37 cellular contexts compared by ENCODE assay signal in genomic region chr6:77037439-77037838, GRCh38.
"Had no signal": no experiment of that assay in that cellular context is flagged by ENCODE, and none has a peak within 500 bp of the region (broad histone marks: within the 10 kb centered on the region; RNA-seq: fewer than 3 reads in every experiment).

No MANE protein-coding gene starts in this region.

- H3K9ac ChIP-seq: KMS-11 had no signal

- H3K4me3 ChIP-seq: Peyer's patch had no signal

- H3K36me3 Mint-ChIP-seq: activated CD4-positive, alpha-beta memory T cell treated with anti-CD3 and anti-CD28 coated beads for 36 hours had no signal

- H3K9me3 ChIP-seq: Peyer's patch had no signal

- H3K27ac Mint-ChIP-seq: activated B cell treated with CpG ODN at 0.5 μM for 24 hours; activated CD4-positive, alpha-beta memory T cell treated with anti-CD3 and anti-CD28 coated beads for 36 hours; activated naive CD4-positive, alpha-beta T cell treated with anti-CD3 and anti-CD28 coated beads for 36 hours; activated naive CD4-positive, alpha-beta T cell treated with anti-CD3 and anti-CD28 coated beads, Interleukin-2, amount 50 U/mL, for 72 hours; activated T-helper 1 cell treated with anti-CD3 and anti-CD28 coated beads, Interleukin-12 subunit alpha, Interleukin-12 subunit beta, Interleukin-2, Interleukin-4 antibody, amounts not matched to agents 30 ng/mL and 10 ng/mL and 1 ng/mL, durations not matched to agents 14 hours and 24 hours and 36 hours had no signal

- ATAC-seq: activated naive CD4-positive, alpha-beta T cell treated with anti-CD3 and anti-CD28 coated beads, Interleukin-2, amount 50 U/mL, for 72 hours; activated T-cell treated with anti-CD3 and anti-CD28 coated beads, Interleukin-2, amount 50 U/mL, for 4 hours; PC-3; Right ventricle myocardium inferior; SK-N-SH treated with all-trans-retinoic acid at 6 μM for 48 hours had no signal

- H3K27me3 Mint-ChIP-seq: activated B cell treated with CpG ODN at 0.5 μM for 24 hours; activated CD4-positive, alpha-beta memory T cell treated with anti-CD3 and anti-CD28 coated beads for 36 hours had no signal

- H3K4me3 Mint-ChIP-seq: activated B cell treated with CpG ODN at 0.5 μM for 24 hours; activated CD4-positive, alpha-beta memory T cell treated with anti-CD3 and anti-CD28 coated beads for 36 hours; activated naive CD4-positive, alpha-beta T cell treated with anti-CD3 and anti-CD28 coated beads for 36 hours; activated T-cell treated with anti-CD3 and anti-CD28 coated beads, Interleukin-2, amount 50 U/mL, for 4 hours; activated T-helper 1 cell treated with anti-CD3 and anti-CD28 coated beads, Interleukin-12 subunit alpha, Interleukin-12 subunit beta, Interleukin-2, Interleukin-4 antibody, amounts not matched to agents 30 ng/mL and 10 ng/mL and 1 ng/mL, durations not matched to agents 14 hours and 24 hours and 36 hours had no signal

- H3K4me1 ChIP-seq: Peyer's patch had no signal

- H3K36me3 ChIP-seq: brain microvascular endothelial cell, Peyer's patch had no signal

- DNase-seq: activated B cell treated with CpG ODN at 0.5 μM for 24 hours; activated CD4-positive, alpha-beta memory T cell treated with anti-CD3 and anti-CD28 coated beads for 36 hours; activated CD4-positive, alpha-beta T cell treated with anti-CD3 and anti-CD28 coated beads for 4 hours; activated CD4-positive, alpha-beta T cell treated with anti-CD3 and anti-CD28 coated beads, Interleukin-2, amount 50 U/mL, for 1 hour; activated CD4-positive, CD25-positive, alpha-beta regulatory T cell treated with anti-CD3 and anti-CD28 coated beads, Interleukin-2, amount 50 U/mL, for 72 hours; activated CD8-positive, alpha-beta memory T cell treated with anti-CD3 and anti-CD28 coated beads, Interleukin-2, amount 50 U/mL, for 4 hours; activated gamma-delta T cell treated with Interleukin-2 at 50 U/mL for 16 hours; activated naive CD4-positive, alpha-beta T cell treated with anti-CD3 and anti-CD28 coated beads for 36 hours; activated T-cell treated with anti-CD3 and anti-CD28 coated beads for 4 hours; activated T-cell treated with anti-CD3 and anti-CD28 coated beads, Interleukin-2, amount 50 U/mL, for 4 hours; anterior cingulate cortex; brain microvascular endothelial cell; NCI-H1092 treated with DMSO at 0.1 percent for 48 hours; NCI-H1417; NCI-H146; NCI-H187; NCI-H2029 treated with DMSO at 0.1 percent for 48 hours; NCI-H2107; NCI-H2171; NCI-H510A; NCI-H526; NCI-H748 treated with DMSO at 0.1 percent for 48 hours; NK-92 treated with Interleukin-12 subunit alpha and Interleukin-12 subunit beta, amount 100 ng/mL, for 24 hours; PC-3; Peyer's patch; SIG-M5; SW 1271; T-helper 1 cell; T-helper 2 cell; T-helper 9 cell had no signal

- H3K4me2 ChIP-seq: KMS-11 had no signal

- H3K27me3 ChIP-seq: brain microvascular endothelial cell, Peyer's patch had no signal

- H3K27ac ChIP-seq: brain microvascular endothelial cell, KMS-11, Peyer's patch, RWPE1, VCaP had no signal

- H3K4me1 Mint-ChIP-seq: activated B cell treated with CpG ODN at 0.5 μM for 24 hours had no signal
